ENCODE assay signal across 1 cellular context in genomic region chr19:55097864-55098715, GRCh38.
TF ChIP-seq lines count a peak whose summit lies in the region.

No MANE protein-coding gene starts in this region.

TF ChIP-seq in WTC11, 78 proteins besides CTCF, POLR2A, EP300 and RAD21 (continued from another document):
- TF ChIP-seq PREB (CRISPR knock-in tag; IDR thresholded peaks at IDR 0.05; ENCODE audit: borderline replicate concordance): no peak
- no peak for TF ChIP-seq NR2C2 (CRISPR knock-in tag; IDR thresholded peaks at IDR 0.05)
- TF ChIP-seq ZNF219 (CRISPR knock-in tag; IDR thresholded peaks at IDR 0.05; ENCODE audit: borderline replicate concordance): no peak
- no peak for TF ChIP-seq CREM (CRISPR knock-in tag; IDR thresholded peaks at IDR 0.05)
- no peak for TF ChIP-seq ESRRA (CRISPR knock-in tag; IDR thresholded peaks at IDR 0.05; ENCODE audit: borderline replicate concordance)
